16 cellular contexts compared by ENCODE assay signal in genomic region chr6:161882196-161882595, GRCh38.
"Had no signal": no experiment of that assay in that cellular context is flagged by ENCODE, and none has a peak within 500 bp of the region (broad histone marks: within the 10 kb centered on the region; RNA-seq: fewer than 3 reads in every experiment).

No MANE protein-coding gene starts in this region.

- H3K4me3 Mint-ChIP-seq: activated CD4-positive, alpha-beta T cell treated with anti-CD3 and anti-CD28 coated beads for 36 hours; activated T-helper 1 cell treated with anti-CD3 and anti-CD28 coated beads, Interleukin-12 subunit alpha, Interleukin-12 subunit beta, Interleukin-2, Interleukin-4 antibody, amounts not matched to agents 30 ng/mL and 10 ng/mL and 1 ng/mL, durations not matched to agents 14 hours and 24 hours and 36 hours; central memory CD8-positive, alpha-beta T cell; neural crest cell; T-helper 1 cell treated with Interleukin-12 subunit alpha and Interleukin-12 subunit beta and Interleukin-4 antibody, amounts not matched to agents 30 μg/mL and 1 μg/mL, for 36 hours had no signal

- H3K36me3 ChIP-seq: brain microvascular endothelial cell, sigmoid colon, thoracic aorta, WERI-Rb-1 had no signal

- H3K27ac Mint-ChIP-seq: activated CD4-positive, alpha-beta T cell treated with anti-CD3 and anti-CD28 coated beads for 36 hours; activated T-helper 1 cell treated with anti-CD3 and anti-CD28 coated beads, Interleukin-12 subunit alpha, Interleukin-12 subunit beta, Interleukin-2, Interleukin-4 antibody, amounts not matched to agents 30 ng/mL and 10 ng/mL and 1 ng/mL, durations not matched to agents 14 hours and 24 hours and 36 hours; T-helper 1 cell treated with Interleukin-12 subunit alpha and Interleukin-12 subunit beta and Interleukin-4 antibody, amounts not matched to agents 30 μg/mL and 1 μg/mL, for 36 hours had no signal

- H3K27ac ChIP-seq: brain microvascular endothelial cell, sigmoid colon, thoracic aorta, WERI-Rb-1 had no signal

- H3K27me3 ChIP-seq: brain microvascular endothelial cell, sigmoid colon had no signal

- H3K4me3 ChIP-seq: lung, sigmoid colon, thoracic aorta had no signal

- H3K9me3 Mint-ChIP-seq: activated T-helper 1 cell treated with anti-CD3 and anti-CD28 coated beads, Interleukin-12 subunit alpha, Interleukin-12 subunit beta, Interleukin-2, Interleukin-4 antibody, amounts not matched to agents 30 ng/mL and 10 ng/mL and 1 ng/mL, durations not matched to agents 14 hours and 24 hours and 36 hours; central memory CD8-positive, alpha-beta T cell; T-helper 1 cell treated with Interleukin-12 subunit alpha and Interleukin-12 subunit beta and Interleukin-4 antibody, amounts not matched to agents 30 μg/mL and 1 μg/mL, for 36 hours had no signal

- H3K9me3 ChIP-seq: sigmoid colon, thoracic aorta had no signal

- DNase-seq: activated CD4-positive, alpha-beta T cell treated with anti-CD3 and anti-CD28 coated beads for 36 hours; activated CD8-positive, alpha-beta memory T cell treated with anti-CD3 and anti-CD28 coated beads for 24 hours; anterior cingulate cortex; brain microvascular endothelial cell; effector memory CD4-positive, alpha-beta T cell; foreskin fibroblast; midbrain; sigmoid colon; stimulated activated CD4-positive, alpha-beta T cell treated with anti-CD3 and anti-CD28 coated beads, Interleukin-1b, Interleukin-23, amount 100 ng/mL, for 48 hours; WERI-Rb-1 had no signal

- ATAC-seq: activated CD4-positive, alpha-beta T cell treated with anti-CD3 and anti-CD28 coated beads for 36 hours had no signal

- H3K4me1 Mint-ChIP-seq: activated CD4-positive, alpha-beta T cell treated with anti-CD3 and anti-CD28 coated beads for 36 hours; central memory CD8-positive, alpha-beta T cell; neural crest cell had no signal

- H3K4me1 ChIP-seq: sigmoid colon had no signal

- H3K27me3 Mint-ChIP-seq: activated CD4-positive, alpha-beta T cell treated with anti-CD3 and anti-CD28 coated beads for 36 hours; central memory CD8-positive, alpha-beta T cell had no signal
